17 cellular contexts compared by ENCODE assay signal in the genomic region with DNA sequence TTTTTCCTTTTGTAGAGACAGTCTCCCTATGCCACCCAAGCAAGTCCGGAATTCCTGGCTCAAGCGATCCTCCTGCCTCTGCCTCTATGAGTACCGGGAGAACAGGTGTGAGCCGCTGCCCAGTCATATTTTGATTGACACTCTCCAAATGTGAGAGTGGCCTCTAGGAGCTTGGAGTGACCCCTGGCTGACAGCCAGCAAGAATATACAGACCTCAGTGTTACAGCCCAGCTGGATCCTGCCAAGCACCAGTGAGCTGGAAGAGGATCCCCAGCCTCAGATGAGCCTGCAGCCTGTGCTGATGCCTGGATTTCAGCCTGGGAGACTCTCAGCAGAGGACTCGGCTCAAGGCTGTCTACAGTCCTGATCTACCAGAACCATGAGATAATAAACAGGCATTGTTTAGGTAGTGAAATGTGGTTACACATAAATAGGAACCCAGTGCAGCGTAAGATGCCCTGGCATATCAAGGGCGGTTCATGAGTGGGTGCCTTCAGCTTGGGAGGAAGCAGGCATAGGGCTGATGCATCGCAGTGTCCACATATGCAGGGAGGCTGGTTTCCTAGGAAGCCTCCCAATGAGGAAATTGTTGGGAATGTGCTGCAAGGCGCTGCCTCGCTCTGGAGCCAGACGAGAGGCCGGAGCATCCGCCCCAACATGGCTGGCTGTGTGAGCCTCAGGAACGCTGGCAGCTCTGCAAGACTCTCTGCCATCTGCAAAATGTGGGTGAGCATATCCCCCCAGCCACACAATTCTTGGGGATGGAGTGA. TPM values are rescaled to one million over a fixed set of nuclear protein-coding genes. Genes with fewer than 3 reads are reported as not detected.
DNase-seq lines count a peak whose midpoint lies in the region; ATAC-seq, FAIRE-seq and TF ChIP-seq lines count a peak whose summit lies in the region.
"Had no signal": no experiment of that assay in that cellular context is flagged by ENCODE, and none has a peak within 500 bp of the region (broad histone marks: within the 10 kb centered on the region; RNA-seq: fewer than 3 reads in every experiment).

No MANE protein-coding gene starts in this region.

- no peak for TF ChIP-seq CTCF in A549 (IDR thresholded peaks at IDR 0.05)

- H3K4ac ChIP-seq in neuronal stem cell (ENCODE audit: low read length), result no peak overlapping the region

- POLR2A ChIA-PET in A549 (lab: Yijun Ruan, JAX) (no interaction called here), HEK293T (lab: Yijun Ruan, JAX) (no interaction called here)

- no peak for TF ChIP-seq EP300 in A549 (IDR thresholded peaks at IDR 0.05)

- no peak overlapping the region for H4K8ac ChIP-seq in neuronal stem cell (ENCODE audit: low read depth, low read length)

- H3K27ac ChIP-seq in A549 (peak overlapping the region; percentile 35 to 77; a peak in 3 of 6 replicates), neuronal stem cell (replicated peaks; ENCODE audit: low read length) (no peak overlapping the region)
- H3K27ac ChIP-seq: BLaER1 treated with 17β-estradiol and CSF1 and Interleukin-3, amounts not matched to agents 10 nM and 100 nM had no signal

- no peaks in the 10 kb centered on the region for H3K79me1 ChIP-seq in neuronal stem cell (ENCODE audit: low read depth, low read length)

- H3K18ac ChIP-seq in neuronal stem cell (ENCODE audit: low read length), result peak overlapping the region; percentile 44

- no peak overlapping the region for H3K4me3 ChIP-seq in A549
- no peak overlapping the region for H3K4me3 ChIP-seq in neuronal stem cell (ENCODE audit: low read length in 2 of 2)
- H3K4me3 ChIP-seq: BLaER1 treated with 17β-estradiol and CSF1 and Interleukin-3, amounts not matched to agents 10 nM and 100 nM had no signal

- H3K27me3 ChIP-seq in neuronal stem cell (ENCODE audit: control insufficient read depth in 3 of 3, insufficient read depth in 3 of 3, low read depth in 1 of 3, low read length in 3 of 3), result no peaks in the 10 kb centered on the region
- H3K27me3 ChIP-seq: BLaER1 treated with 17β-estradiol and CSF1 and Interleukin-3, amounts not matched to agents 10 nM and 100 nM had no signal

- H2BK120ac ChIP-seq in neuronal stem cell (ENCODE audit: low read depth, low read length), result no peak overlapping the region

- DNase-seq in A549 (ENCODE audit: low read depth in 1 of 2, low spot score in 1 of 2), result no peak
- peak; percentile 43 for DNase-seq in NCI-H510A treated with DMSO at 0.1 percent for 48 hours (lab: John Stamatoyannopoulos, UW)
- peak; percentile 30 for DNase-seq in foreskin melanocyte
- no peak for DNase-seq in neuronal stem cell (ENCODE audit: low spot score)
- no peak for DNase-seq in HEK293T (ENCODE audit: extremely low spot score)
- DNase-seq in MV-4-11 (lab: John Stamatoyannopoulos, UW), result no peak
- DNase-seq: GF-D8, HFFc6, Kasumi-1, MM.1S, NCI-H1105 treated with DMSO at 0.1 percent for 48 hours, NCI-H1694 treated with DMSO at 0.1 percent for 48 hours, SIG-M5 had no signal

- no peak overlapping the region for H2BK15ac ChIP-seq in neuronal stem cell (ENCODE audit: low read length)

- 93% methylated on average over 14 of the region's 14 CpGs for WGBS in A549 (ENCODE audit: missing lambda C conversion rate)
- WGBS in neuronal stem cell (ENCODE audit: extremely low coverage in 2 of 2, insufficient read length in 2 of 2, insufficient replicate concordance in 1 of 2), 2 donors, result no CpG with 5 or more reads among the region's 14 CpGs

- peak overlapping the region; percentile 42 for H2BK5ac ChIP-seq in neuronal stem cell (ENCODE audit: low read length)

- TF ChIP-seq RAD21 in A549 (conservative IDR thresholded peaks at IDR 0.05 in 1 of 2, IDR thresholded peaks at IDR 0.05 in 1 of 2), result no peak

- H3K4me2 ChIP-seq in A549 (no peak overlapping the region), neuronal stem cell (ENCODE audit: insufficient read depth, low read length, poor library complexity, severe bottlenecking) (no peak overlapping the region)

- TF ChIP-seq POLR2A in A549 (IDR thresholded peaks at IDR 0.05; ENCODE audit: low read length), result no peak

- H2AK5ac ChIP-seq in neuronal stem cell (ENCODE audit: low read depth, low read length), result peak overlapping the region; percentile 30

- H3K9me3 ChIP-seq in A549 (no peaks in the 10 kb centered on the region), neuronal stem cell (replicated peaks in 1 of 2; ENCODE audit: control insufficient read depth in 2 of 2, insufficient read depth in 1 of 2, low read depth in 1 of 2, low read length in 2 of 2) (no peaks in the 10 kb centered on the region)
- H3K9me3 ChIP-seq: BLaER1 treated with 17β-estradiol and CSF1 and Interleukin-3, amounts not matched to agents 10 nM and 100 nM had no signal

- H3K4me1 ChIP-seq in A549, result peaks cover 32% of the 10 kb centered on the region
- H3K4me1 ChIP-seq in neuronal stem cell (ENCODE audit: control insufficient read depth in 2 of 2, insufficient read depth in 1 of 2, low read depth in 1 of 2, low read length in 2 of 2), result no peaks in the 10 kb centered on the region

- FAIRE-seq in A549 (lab: Jason Lieb, UNC), result no peak
- FAIRE-seq: GM12892 had no signal

- H3K9ac ChIP-seq in neuronal stem cell (ENCODE audit: low read depth, low read length, poor library complexity), result no peak overlapping the region
- H3K9ac ChIP-seq: BLaER1 treated with 17β-estradiol and CSF1 and Interleukin-3, amounts not matched to agents 10 nM and 100 nM had no signal

- no peaks in the 10 kb centered on the region for H3K36me3 ChIP-seq in neuronal stem cell (replicated peaks in 1 of 2; ENCODE audit: control insufficient read depth in 2 of 2, insufficient read depth in 2 of 2, low read length in 2 of 2)
- H3K36me3 ChIP-seq: BLaER1 treated with 17β-estradiol and CSF1 and Interleukin-3, amounts not matched to agents 10 nM and 100 nM had no signal

- H2BK12ac ChIP-seq in neuronal stem cell (ENCODE audit: low read length), result no peak overlapping the region

- no peak overlapping the region for H3K23ac ChIP-seq in neuronal stem cell (ENCODE audit: low read depth, low read length, poor library complexity)

- no peak overlapping the region for H3K14ac ChIP-seq in neuronal stem cell (ENCODE audit: low read length)

- ATAC-seq in A549 (no peak), GM19452 (IDR thresholded peaks at IDR 0.05; ENCODE audit: unreplicated experiment) (no peak), GM21381 (IDR thresholded peaks at IDR 0.05; ENCODE audit: unreplicated experiment) (no peak)

- H4K91ac ChIP-seq in neuronal stem cell (ENCODE audit: low read depth, low read length, poor library complexity), result no peak overlapping the region

- CTCF ChIA-PET in A549 (lab: Yijun Ruan, JAX), result no interaction called here
- CTCF ChIA-PET in HEK293T (lab: Yijun Ruan, JAX), result no interaction called here

- peak overlapping the region; percentile 29 for H2AFZ ChIP-seq in neuronal stem cell (ENCODE audit: low read length)

TF ChIP-seq in A549, 52 proteins besides CTCF, POLR2A, EP300 and RAD21 (continues in another document):
- no peak for TF ChIP-seq CEBPB (IDR thresholded peaks at IDR 0.05)
- TF ChIP-seq KDM1A (IDR thresholded peaks at IDR 0.05; ENCODE audit: low read depth), result no peak

TF ChIP-seq in HEK293T, 16 proteins besides CTCF, POLR2A, EP300 and RAD21:
- TF ChIP-seq ZNF384 (IDR thresholded peaks at IDR 0.05), result no peak
- TF ChIP-seq LEF1 (IDR thresholded peaks at IDR 0.05; ENCODE audit: borderline replicate concordance), result no peak
- no peak for TF ChIP-seq CTBP1 (IDR thresholded peaks at IDR 0.05; ENCODE audit: borderline replicate concordance)
- no peak for TF ChIP-seq TARDBP (IDR thresholded peaks at IDR 0.05)
- TF ChIP-seq HDGF (IDR thresholded peaks at IDR 0.05; ENCODE audit: borderline replicate concordance), result no peak
- no peak for TF ChIP-seq FOXK2 (IDR thresholded peaks at IDR 0.05)
- TF ChIP-seq SUZ12 (IDR thresholded peaks at IDR 0.05), result no peak
- TF ChIP-seq BHLHE40 (IDR thresholded peaks at IDR 0.05; ENCODE audit: borderline replicate concordance), result no peak
- no peak for TF ChIP-seq L3MBTL2 (conservative IDR thresholded peaks at IDR 0.05)
- no peak for TF ChIP-seq FOXM1 (IDR thresholded peaks at IDR 0.05; ENCODE audit: borderline replicate concordance)
- TF ChIP-seq, protein P1, sequence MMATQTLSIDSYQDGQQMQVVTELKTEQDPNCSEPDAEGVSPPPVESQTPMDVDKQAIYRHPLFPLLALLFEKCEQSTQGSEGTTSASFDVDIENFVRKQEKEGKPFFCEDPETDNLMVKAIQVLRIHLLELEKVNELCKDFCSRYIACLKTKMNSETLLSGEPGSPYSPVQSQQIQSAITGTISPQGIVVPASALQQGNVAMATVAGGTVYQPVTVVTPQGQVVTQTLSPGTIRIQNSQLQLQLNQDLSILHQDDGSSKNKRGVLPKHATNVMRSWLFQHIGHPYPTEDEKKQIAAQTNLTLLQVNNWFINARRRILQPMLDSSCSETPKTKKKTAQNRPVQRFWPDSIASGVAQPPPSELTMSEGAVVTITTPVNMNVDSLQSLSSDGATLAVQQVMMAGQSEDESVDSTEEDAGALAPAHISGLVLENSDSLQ (IDR thresholded peaks at IDR 0.05), result no peak
- no peak for TF ChIP-seq NFRKB (IDR thresholded peaks at IDR 0.05)
- TF ChIP-seq SP1 (IDR thresholded peaks at IDR 0.05), result no peak
- no peak for TF ChIP-seq ELF4 (IDR thresholded peaks at IDR 0.05)
- no peak for TF ChIP-seq FOXA1 (IDR thresholded peaks at IDR 0.05)
- no peak for TF ChIP-seq ARNT (IDR thresholded peaks at IDR 0.05)

RNA-seq across cellular contexts. Expression of a gene that starts 38.9 kb away (rescaled TPM):
- 5.9 and 6.0 TPM in 2 replicates for polyA plus RNA-seq in A549 (2011; rRNA removed)
- 7.7 and 8.2 TPM in 2 replicates for polyA plus RNA-seq in A549 (2012; cell fraction: cytosol; rRNA removed)
- 16.7 and 21.2 TPM in 2 replicates for polyA plus RNA-seq in A549 (2012; cell fraction: nucleus; rRNA removed)
- polyA plus RNA-seq in A549 (2017; fragmentation: RNase III; extraction: RNeasy Plus Mini Kit Qiagen cat#74134 plus additional on column Dnase treatment), result 6.6 to 7.6 TPM (median 6.8 TPM) in 3 replicates
- 9.4 and 9.5 TPM in 2 replicates for polyA minus RNA-seq in A549 (2011; rRNA and poly(A)+ RNA removed)
- 0.68 TPM for polyA plus RNA-seq in neuronal stem cell (2013, experiment 1 of 2)
- 0.68 TPM for polyA plus RNA-seq in neuronal stem cell (2013, experiment 2 of 2)

Comparison
In these comparisons a context has a peak if more than half of its experiments do, and no peak if none do; other contexts are left out.
1. DNase-seq: peak in NCI-H510A treated with DMSO at 0.1 percent for 48 hours (single experiment) and foreskin melanocyte (single experiment); none in A549 (0 of 2), neuronal stem cell (single experiment), HEK293T (single experiment) and MV-4-11 (single experiment).